Comparison of ENCODE assay signal across 22 cellular contexts in the genomic region with DNA sequence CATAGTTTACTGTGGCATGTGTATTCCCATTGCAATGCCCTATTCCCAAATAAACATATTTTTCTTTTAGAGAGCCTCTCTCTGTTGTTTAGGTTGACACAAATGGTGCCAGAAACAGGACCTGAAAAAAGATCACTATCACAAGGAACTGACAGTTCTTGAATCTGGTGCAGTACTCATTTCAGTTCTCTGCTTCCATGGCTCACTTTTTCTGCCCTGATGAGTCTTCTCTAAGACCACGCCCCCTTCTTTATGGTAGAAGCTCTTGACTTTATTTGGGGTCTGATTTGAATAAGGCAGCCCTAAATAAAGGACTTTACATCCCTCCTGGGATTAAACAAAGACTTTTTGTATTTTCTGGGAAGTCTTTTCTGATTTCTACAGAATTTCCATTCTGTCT. TPM values are rescaled to one million over a fixed set of nuclear protein-coding genes. Genes with fewer than 3 reads are reported as not detected.
DNase-seq lines count a peak whose midpoint lies in the region; ATAC-seq and TF ChIP-seq lines count a peak whose summit lies in the region.
"Had no signal": no experiment of that assay in that cellular context is flagged by ENCODE, and none has a peak within 500 bp of the region (broad histone marks: within the 10 kb centered on the region; RNA-seq: fewer than 3 reads in every experiment).

No MANE protein-coding gene starts in this region.

- peaks cover 4% of the 10 kb centered on the region for H3K36me3 ChIP-seq in OCI-LY3 (replicated peaks; ENCODE audit: low read depth, low read length)
- H3K36me3 ChIP-seq: right lobe of liver, SJCRH30 had no signal

- H4K20me1 ChIP-seq in OCI-LY3 (ENCODE audit: insufficient read depth, low read length) = no peaks in the 10 kb centered on the region

- POLR2A ChIA-PET in activated CD8-positive, alpha-beta T cell treated with anti-CD3 and anti-CD28 coated beads for 36 hours (lab: Charles Lee) = no interaction called here
- POLR2A ChIA-PET in activated CD8-positive, alpha-beta T cell treated with anti-CD3 and anti-CD28 coated beads, Interleukin-2, amount 10 ng/mL, durations not matched to agents 7 days and 5 days (lab: Charles Lee) = no interaction called here
- POLR2A ChIA-PET in GM10248 (lab: Yijun Ruan, JAX) = no interaction called here

- peak; percentile 39 for DNase-seq in activated CD8-positive, alpha-beta T cell treated with anti-CD3 and anti-CD28 coated beads for 36 hours
- DNase-seq in activated CD8-positive, alpha-beta T cell treated with anti-CD3 and anti-CD28 coated beads, Interleukin-2, amount 10 ng/mL, durations not matched to agents 7 days and 5 days = no peak
- DNase-seq in GM10248 (ENCODE audit: extremely low spot score) (peak; percentile 37), germinal center (ENCODE audit: low spot score) (peak; percentile 52), GOT3 (lab: John Stamatoyannopoulos, UW) (no peak), dedifferentiated amniotic fluid mesenchymal stem cell (ENCODE audit: extremely low spot score) (no peak), HuH-7.5 (ENCODE audit: low spot score) (no peak)
- DNase-seq: ACHN; activated CD8-positive, alpha-beta memory T cell treated with anti-CD3 and anti-CD28 coated beads, Interleukin-2, amount 10 ng/mL, durations not matched to agents 7 days and 5 days; activated naive CD4-positive, alpha-beta T cell treated with anti-CD3 and anti-CD28 coated beads, Interleukin-2, amount 10 ng/mL, durations not matched to agents 7 days and 5 days; effector CD8-positive, alpha-beta T cell; left cardiac atrium; mesenchymal stem cell; naive B cell; NCI-H146; NCI-H748 treated with DMSO at 0.1 percent for 48 hours; PC-9; right lobe of liver; SJCRH30 had no signal

- TF ChIP-seq CTCF in activated CD8-positive, alpha-beta T cell treated with anti-CD3 and anti-CD28 coated beads for 36 hours (IDR thresholded peaks at IDR 0.05) = no peak
- TF ChIP-seq CTCF in GM10248 (IDR thresholded peaks at IDR 0.05; ENCODE audit: control extremely low read depth, extremely low read depth, low read depth, missing control alignments) (no peak), OCI-LY3 (IDR thresholded peaks at IDR 0.05; ENCODE audit: low read depth, low read length) (no peak)

- peak overlapping the region; percentile 32 for H3K4me2 ChIP-seq in OCI-LY3 (ENCODE audit: low read length)
- H3K4me2 ChIP-seq: PC-9 had no signal

- no peaks in the 10 kb centered on the region for H3K27me3 ChIP-seq in OCI-LY3 (ENCODE audit: low read depth, low read length)
- H3K27me3 ChIP-seq: right lobe of liver, SJCRH30 had no signal

- H3K4me1 Mint-ChIP-seq in activated CD8-positive, alpha-beta T cell treated with anti-CD3 and anti-CD28 coated beads for 36 hours (ENCODE audit: low read depth) = peaks cover 44% of the 10 kb centered on the region
- H3K4me1 Mint-ChIP-seq in activated CD8-positive, alpha-beta T cell treated with anti-CD3 and anti-CD28 coated beads, Interleukin-2, amount 10 ng/mL, durations not matched to agents 7 days and 5 days (ENCODE audit: low read depth) = peaks cover 30% of the 10 kb centered on the region

- peaks cover 14% of the 10 kb centered on the region for H3K79me2 ChIP-seq in OCI-LY3 (ENCODE audit: low read length)

- H2AFZ ChIP-seq in OCI-LY3 (ENCODE audit: low read depth, low read length) = no peak overlapping the region
- H2AFZ ChIP-seq: PC-9 had no signal

- peaks cover 2% of the 10 kb centered on the region for H3K27me3 Mint-ChIP-seq in activated CD8-positive, alpha-beta T cell treated with anti-CD3 and anti-CD28 coated beads for 36 hours
- H3K27me3 Mint-ChIP-seq in activated CD8-positive, alpha-beta T cell treated with anti-CD3 and anti-CD28 coated beads, Interleukin-2, amount 10 ng/mL, durations not matched to agents 7 days and 5 days (ENCODE audit: low read depth) = no peaks in the 10 kb centered on the region
- H3K27me3 Mint-ChIP-seq: activated CD8-positive, alpha-beta memory T cell treated with anti-CD3 and anti-CD28 coated beads, Interleukin-2, amount 10 ng/mL, durations not matched to agents 7 days and 5 days had no signal

- peaks cover 6% of the 10 kb centered on the region for H3K9me3 Mint-ChIP-seq in activated CD8-positive, alpha-beta T cell treated with anti-CD3 and anti-CD28 coated beads for 36 hours
- H3K9me3 Mint-ChIP-seq in activated CD8-positive, alpha-beta T cell treated with anti-CD3 and anti-CD28 coated beads, Interleukin-2, amount 10 ng/mL, durations not matched to agents 7 days and 5 days (ENCODE audit: insufficient read depth) = peaks cover 3% of the 10 kb centered on the region
- H3K9me3 Mint-ChIP-seq: activated naive CD4-positive, alpha-beta T cell treated with anti-CD3 and anti-CD28 coated beads, Interleukin-2, amount 10 ng/mL, durations not matched to agents 7 days and 5 days had no signal

- intact Hi-C loops in activated CD8-positive, alpha-beta T cell treated with anti-CD3 and anti-CD28 coated beads for 36 hours (cut with micrococcal nuclease) = no loop called here

- no peak overlapping the region for H3K4me3 Mint-ChIP-seq in activated CD8-positive, alpha-beta T cell treated with anti-CD3 and anti-CD28 coated beads for 36 hours
- H3K4me3 Mint-ChIP-seq in activated CD8-positive, alpha-beta T cell treated with anti-CD3 and anti-CD28 coated beads, Interleukin-2, amount 10 ng/mL, durations not matched to agents 7 days and 5 days = no peak overlapping the region
- H3K4me3 Mint-ChIP-seq: activated CD8-positive, alpha-beta memory T cell treated with anti-CD3 and anti-CD28 coated beads, Interleukin-2, amount 10 ng/mL, durations not matched to agents 7 days and 5 days; activated naive CD4-positive, alpha-beta T cell treated with anti-CD3 and anti-CD28 coated beads, Interleukin-2, amount 10 ng/mL, durations not matched to agents 7 days and 5 days had no signal

- peaks cover 57% of the 10 kb centered on the region for H3K4me1 ChIP-seq in OCI-LY3 (ENCODE audit: low read length)

- peaks cover 3% of the 10 kb centered on the region for H3K36me3 Mint-ChIP-seq in activated CD8-positive, alpha-beta T cell treated with anti-CD3 and anti-CD28 coated beads for 36 hours (ENCODE audit: low read depth)
- H3K36me3 Mint-ChIP-seq in activated CD8-positive, alpha-beta T cell treated with anti-CD3 and anti-CD28 coated beads, Interleukin-2, amount 10 ng/mL, durations not matched to agents 7 days and 5 days (ENCODE audit: low read depth) = peaks cover 3% of the 10 kb centered on the region
- H3K36me3 Mint-ChIP-seq: activated naive CD4-positive, alpha-beta T cell treated with anti-CD3 and anti-CD28 coated beads, Interleukin-2, amount 10 ng/mL, durations not matched to agents 7 days and 5 days; naive B cell had no signal

- H3K27ac ChIP-seq in OCI-LY3 (ENCODE audit: low read length) = peak overlapping the region; percentile 92
- H3K27ac ChIP-seq: C4-2B, PC-9, right lobe of liver, SJCRH30 had no signal

- peak overlapping the region; percentile 43 for H3K27ac Mint-ChIP-seq in activated CD8-positive, alpha-beta T cell treated with anti-CD3 and anti-CD28 coated beads for 36 hours
- H3K27ac Mint-ChIP-seq in activated CD8-positive, alpha-beta T cell treated with anti-CD3 and anti-CD28 coated beads, Interleukin-2, amount 10 ng/mL, durations not matched to agents 7 days and 5 days = no peak overlapping the region
- H3K27ac Mint-ChIP-seq: activated CD8-positive, alpha-beta memory T cell treated with anti-CD3 and anti-CD28 coated beads, Interleukin-2, amount 10 ng/mL, durations not matched to agents 7 days and 5 days; activated naive CD4-positive, alpha-beta T cell treated with anti-CD3 and anti-CD28 coated beads, Interleukin-2, amount 10 ng/mL, durations not matched to agents 7 days and 5 days; naive B cell had no signal

- ATAC-seq in activated CD8-positive, alpha-beta T cell treated with anti-CD3 and anti-CD28 coated beads for 36 hours = peak; percentile 32
- ATAC-seq in activated CD8-positive, alpha-beta T cell treated with anti-CD3 and anti-CD28 coated beads, Interleukin-2, amount 10 ng/mL, durations not matched to agents 7 days and 5 days = no peak
- ATAC-seq: activated CD8-positive, alpha-beta memory T cell treated with anti-CD3 and anti-CD28 coated beads, Interleukin-2, amount 10 ng/mL, durations not matched to agents 7 days and 5 days; esophagus mucosa; left cardiac atrium; right lobe of liver had no signal

- CTCF ChIA-PET in activated CD8-positive, alpha-beta T cell treated with anti-CD3 and anti-CD28 coated beads for 36 hours (lab: Charles Lee) = no interaction called here
- CTCF ChIA-PET in activated CD8-positive, alpha-beta T cell treated with anti-CD3 and anti-CD28 coated beads, Interleukin-2, amount 10 ng/mL, durations not matched to agents 7 days and 5 days (lab: Charles Lee) = no interaction called here
- CTCF ChIA-PET in GM10248 (lab: Yijun Ruan, JAX) = interaction anchor here (1.5 to 1.7 kb wide), 2 partner anchors 47 to 83 kb away, joined by 3 to 6 read pairs; no protein-coding TSS in a partner anchor

- H3K9ac ChIP-seq in OCI-LY3 (ENCODE audit: low read length) = peak overlapping the region; percentile 50; the same call in 1 of the 2 replicates

- H3K9me3 ChIP-seq in OCI-LY3 (ENCODE audit: insufficient read depth, low read length) = no peaks in the 10 kb centered on the region
- H3K9me3 ChIP-seq: right lobe of liver, SJCRH30 had no signal

- no peak overlapping the region for H3K4me3 ChIP-seq in OCI-LY3 (ENCODE audit: low read length)
- H3K4me3 ChIP-seq: PC-9, right lobe of liver, SJCRH30 had no signal

RNA-seq across cellular contexts. Expression of gene CCDC126, which starts 3.5 kb away (rescaled TPM):
- 1 to 10 TPM; 5.5 to 6.5 TPM for total RNA-seq in activated CD8-positive, alpha-beta T cell treated with anti-CD3 and anti-CD28 coated beads for 36 hours
- total RNA-seq in activated CD8-positive, alpha-beta T cell treated with anti-CD3 and anti-CD28 coated beads, Interleukin-2, amount 10 ng/mL, durations not matched to agents 7 days and 5 days = 1 to 10 TPM; 6.2 to 6.3 TPM

Comparison
In these comparisons a context has a peak if more than half of its experiments do, and no peak if none do; other contexts are left out.
1. DNase-seq: peak in activated CD8-positive, alpha-beta T cell treated with anti-CD3 and anti-CD28 coated beads for 36 hours (single experiment), GM10248 (single experiment) and germinal center (single experiment); none in activated CD8-positive, alpha-beta T cell treated with anti-CD3 and anti-CD28 coated beads, Interleukin-2, amount 10 ng/mL, durations not matched to agents 7 days and 5 days (single experiment), GOT3 (single experiment), dedifferentiated amniotic fluid mesenchymal stem cell (single experiment) and HuH-7.5 (single experiment).